Comparison of ENCODE assay signal across 2 cellular contexts in the genomic region with DNA sequence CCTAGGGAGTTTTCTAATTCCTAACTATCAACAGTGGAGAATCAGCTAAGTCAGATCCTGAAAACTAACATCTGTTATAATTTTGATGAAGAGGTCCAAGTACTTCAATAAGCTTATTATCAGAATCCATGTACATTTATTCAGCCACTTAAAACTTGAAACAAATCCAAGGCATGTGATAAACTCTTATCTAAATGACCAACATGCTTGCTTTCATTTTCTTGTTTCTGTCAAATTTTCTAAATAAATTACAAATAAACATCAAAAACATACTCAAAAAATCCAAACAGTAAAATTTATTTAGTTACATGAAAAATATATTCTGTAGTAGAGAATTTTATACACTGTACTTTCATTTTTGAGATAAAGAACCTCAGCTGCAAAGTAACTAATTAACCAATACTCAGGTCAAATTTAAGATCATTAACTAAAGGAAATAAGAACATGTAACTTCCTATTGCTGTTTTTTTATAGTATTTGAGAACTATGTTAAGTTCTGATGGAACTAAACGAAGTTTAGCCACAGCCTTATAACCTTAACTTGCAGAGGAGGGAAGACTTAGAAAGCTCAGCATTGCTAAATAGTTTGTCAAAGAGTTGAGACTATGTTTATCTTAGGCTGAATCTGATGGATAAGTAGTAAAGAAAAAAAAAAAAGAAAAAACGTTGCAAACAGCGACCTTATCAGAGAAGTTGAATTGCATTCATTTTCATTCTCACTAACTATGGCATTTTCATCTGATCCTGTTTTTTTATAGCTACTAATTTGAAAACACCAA.
TF ChIP-seq lines count a peak whose summit lies in the region.

No MANE protein-coding gene starts in this region.

TF ChIP-seq in SK-N-SH treated with all-trans-retinoic acid at 6 μM for 48 hours, 23 proteins besides CTCF, POLR2A, EP300 and RAD21:
- TF ChIP-seq ZC3H10 (CRISPR knock-in tag; IDR thresholded peaks at IDR 0.05) (no peak), ZFP3 (CRISPR knock-in tag; IDR thresholded peaks at IDR 0.05) (no peak), ZFP30 (CRISPR knock-in tag; IDR thresholded peaks at IDR 0.05) (no peak), RARB (CRISPR knock-in tag; IDR thresholded peaks at IDR 0.05) (no peak), ISL1 (CRISPR knock-in tag; IDR thresholded peaks at IDR 0.05) (peak; percentile 51; the same call in 1 of the 2 replicates), PPARA (CRISPR knock-in tag; IDR thresholded peaks at IDR 0.05; ENCODE audit: borderline replicate concordance) (no peak), SNAI2 (CRISPR knock-in tag; IDR thresholded peaks at IDR 0.05) (no peak), ZNF565 (CRISPR knock-in tag; conservative IDR thresholded peaks at IDR 0.05; ENCODE audit: low read depth) (no peak), GLIS3 (CRISPR knock-in tag; IDR thresholded peaks at IDR 0.05) (no peak), OSR1 (CRISPR knock-in tag; IDR thresholded peaks at IDR 0.05) (no peak), ZNF8 (CRISPR knock-in tag; IDR thresholded peaks at IDR 0.05) (no peak), TOX (CRISPR knock-in tag; IDR thresholded peaks at IDR 0.05; ENCODE audit: borderline replicate concordance) (no peak)
- TF ChIP-seq, protein P1, sequence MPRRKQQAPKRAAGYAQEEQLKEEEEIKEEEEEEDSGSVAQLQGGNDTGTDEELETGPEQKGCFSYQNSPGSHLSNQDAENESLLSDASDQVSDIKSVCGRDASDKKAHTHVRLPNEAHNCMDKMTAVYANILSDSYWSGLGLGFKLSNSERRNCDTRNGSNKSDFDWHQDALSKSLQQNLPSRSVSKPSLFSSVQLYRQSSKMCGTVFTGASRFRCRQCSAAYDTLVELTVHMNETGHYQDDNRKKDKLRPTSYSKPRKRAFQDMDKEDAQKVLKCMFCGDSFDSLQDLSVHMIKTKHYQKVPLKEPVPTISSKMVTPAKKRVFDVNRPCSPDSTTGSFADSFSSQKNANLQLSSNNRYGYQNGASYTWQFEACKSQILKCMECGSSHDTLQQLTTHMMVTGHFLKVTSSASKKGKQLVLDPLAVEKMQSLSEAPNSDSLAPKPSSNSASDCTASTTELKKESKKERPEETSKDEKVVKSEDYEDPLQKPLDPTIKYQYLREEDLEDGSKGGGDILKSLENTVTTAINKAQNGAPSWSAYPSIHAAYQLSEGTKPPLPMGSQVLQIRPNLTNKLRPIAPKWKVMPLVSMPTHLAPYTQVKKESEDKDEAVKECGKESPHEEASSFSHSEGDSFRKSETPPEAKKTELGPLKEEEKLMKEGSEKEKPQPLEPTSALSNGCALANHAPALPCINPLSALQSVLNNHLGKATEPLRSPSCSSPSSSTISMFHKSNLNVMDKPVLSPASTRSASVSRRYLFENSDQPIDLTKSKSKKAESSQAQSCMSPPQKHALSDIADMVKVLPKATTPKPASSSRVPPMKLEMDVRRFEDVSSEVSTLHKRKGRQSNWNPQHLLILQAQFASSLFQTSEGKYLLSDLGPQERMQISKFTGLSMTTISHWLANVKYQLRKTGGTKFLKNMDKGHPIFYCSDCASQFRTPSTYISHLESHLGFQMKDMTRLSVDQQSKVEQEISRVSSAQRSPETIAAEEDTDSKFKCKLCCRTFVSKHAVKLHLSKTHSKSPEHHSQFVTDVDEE (CRISPR knock-in tag; IDR thresholded peaks at IDR 0.05): peak; percentile 35; the same call in 1 of the 2 replicates
- TF ChIP-seq, protein P2, sequence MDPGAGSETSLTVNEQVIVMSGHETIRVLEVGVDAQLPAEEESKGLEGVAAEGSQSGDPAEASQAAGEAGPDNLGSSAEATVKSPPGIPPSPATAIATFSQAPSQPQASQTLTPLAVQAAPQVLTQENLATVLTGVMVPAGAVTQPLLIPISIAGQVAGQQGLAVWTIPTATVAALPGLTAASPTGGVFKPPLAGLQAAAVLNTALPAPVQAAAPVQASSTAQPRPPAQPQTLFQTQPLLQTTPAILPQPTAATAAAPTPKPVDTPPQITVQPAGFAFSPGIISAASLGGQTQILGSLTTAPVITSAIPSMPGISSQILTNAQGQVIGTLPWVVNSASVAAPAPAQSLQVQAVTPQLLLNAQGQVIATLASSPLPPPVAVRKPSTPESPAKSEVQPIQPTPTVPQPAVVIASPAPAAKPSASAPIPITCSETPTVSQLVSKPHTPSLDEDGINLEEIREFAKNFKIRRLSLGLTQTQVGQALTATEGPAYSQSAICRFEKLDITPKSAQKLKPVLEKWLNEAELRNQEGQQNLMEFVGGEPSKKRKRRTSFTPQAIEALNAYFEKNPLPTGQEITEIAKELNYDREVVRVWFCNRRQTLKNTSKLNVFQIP (CRISPR knock-in tag; IDR thresholded peaks at IDR 0.05; ENCODE audit: borderline replicate concordance, low read depth): no peak

TF ChIP-seq in endothelial cell of umbilical vein, 7 proteins besides CTCF, POLR2A, EP300 and RAD21:
- no peak for TF ChIP-seq POLR2AphosphoS5 (IDR thresholded peaks at IDR 0.05; ENCODE audit: insufficient read depth, low read depth, low read length)
- TF ChIP-seq MAX (IDR thresholded peaks at IDR 0.05; ENCODE audit: insufficient read depth, insufficient read length): no peak
- no peak for TF ChIP-seq JUN (IDR thresholded peaks at IDR 0.05; ENCODE audit: borderline replicate concordance, insufficient read depth, insufficient read length, low read depth)
- TF ChIP-seq FOS (IDR thresholded peaks at IDR 0.05; ENCODE audit: borderline replicate concordance, insufficient read depth, low read length): no peak
- TF ChIP-seq GATA2 (IDR thresholded peaks at IDR 0.05; ENCODE audit: insufficient read depth, insufficient read length, low read depth, low read length): no peak
- no peak for TF ChIP-seq EZH2 (IDR thresholded peaks at IDR 0.05; ENCODE audit: borderline replicate concordance, low read depth, low read length, severe bottlenecking)
- TF ChIP-seq MYC (IDR thresholded peaks at IDR 0.05; ENCODE audit: low read depth, low read length): no peak
